ENCODE assay signal across 17 cellular contexts in genomic region chr9:93595861-93596365, GRCh38.
"Had no signal": no experiment of that assay in that cellular context is flagged by ENCODE, and none has a peak within 500 bp of the region (broad histone marks: within the 10 kb centered on the region; RNA-seq: fewer than 3 reads in every experiment).

No MANE protein-coding gene starts in this region.

- H3K36me3 Mint-ChIP-seq: memory B cell; neural progenitor cell; stimulated activated effector memory CD8-positive, alpha-beta T cell treated with anti-CD3 and anti-CD28 coated beads, Interleukin-12 subunit alpha, Interleukin-12 subunit beta, amount 100 ng/mL, for 72 hours had no signal

- H3K9me3 Mint-ChIP-seq: activated T-cell treated with anti-CD3 and anti-CD28 coated beads, Interleukin-2, amount 50 U/mL, for 4 hours; memory B cell; neural progenitor cell; stimulated activated effector memory CD8-positive, alpha-beta T cell treated with anti-CD3 and anti-CD28 coated beads, Interleukin-12 subunit alpha, Interleukin-12 subunit beta, amount 100 ng/mL, for 72 hours had no signal

- H3K4me3 ChIP-seq: cardiac muscle cell, heart right ventricle, left ventricle myocardium inferior, neural progenitor cell, tibial nerve had no signal

- H3K27ac Mint-ChIP-seq: memory B cell; neural progenitor cell; stimulated activated effector memory CD8-positive, alpha-beta T cell treated with anti-CD3 and anti-CD28 coated beads, Interleukin-12 subunit alpha, Interleukin-12 subunit beta, amount 100 ng/mL, for 72 hours had no signal

- H2AFZ ChIP-seq: neural progenitor cell, parathyroid adenoma had no signal

- H3K9me3 ChIP-seq: heart right ventricle, left ventricle myocardium inferior, tibial nerve had no signal

- DNase-seq: activated CD4-positive, alpha-beta T cell treated with anti-CD3 and anti-CD28 coated beads for 4 hours; activated T-cell treated with anti-CD3 and anti-CD28 coated beads, Interleukin-2, amount 50 U/mL, for 4 hours; effector CD4-positive, alpha-beta T cell; heart right ventricle; left ventricle myocardium inferior; retina; small intestine; T1000 had no signal

- FAIRE-seq: colon, frontal cortex, islet of Langerhans, small intestine had no signal

- H3K9ac ChIP-seq: neural progenitor cell, parathyroid adenoma had no signal

- H3K4me1 ChIP-seq: parathyroid adenoma had no signal

- H3K27me3 Mint-ChIP-seq: memory B cell had no signal

- H3K4me3 Mint-ChIP-seq: activated T-cell treated with anti-CD3 and anti-CD28 coated beads, Interleukin-2, amount 50 U/mL, for 4 hours; memory B cell; neural progenitor cell; stimulated activated effector memory CD8-positive, alpha-beta T cell treated with anti-CD3 and anti-CD28 coated beads, Interleukin-12 subunit alpha, Interleukin-12 subunit beta, amount 100 ng/mL, for 72 hours had no signal

- H3K36me3 ChIP-seq: cardiac muscle cell, heart right ventricle, left ventricle myocardium inferior, neural progenitor cell, tibial nerve had no signal

- H3K27me3 ChIP-seq: cardiac muscle cell, heart right ventricle, neural progenitor cell, tibial nerve had no signal

- H3K27ac ChIP-seq: cardiac muscle cell, heart right ventricle, left ventricle myocardium inferior, neural progenitor cell, parathyroid adenoma, tibial nerve had no signal

- H3K4me2 ChIP-seq: neural progenitor cell had no signal
